ENCODE assay signal across 8 cellular contexts in the genomic region with DNA sequence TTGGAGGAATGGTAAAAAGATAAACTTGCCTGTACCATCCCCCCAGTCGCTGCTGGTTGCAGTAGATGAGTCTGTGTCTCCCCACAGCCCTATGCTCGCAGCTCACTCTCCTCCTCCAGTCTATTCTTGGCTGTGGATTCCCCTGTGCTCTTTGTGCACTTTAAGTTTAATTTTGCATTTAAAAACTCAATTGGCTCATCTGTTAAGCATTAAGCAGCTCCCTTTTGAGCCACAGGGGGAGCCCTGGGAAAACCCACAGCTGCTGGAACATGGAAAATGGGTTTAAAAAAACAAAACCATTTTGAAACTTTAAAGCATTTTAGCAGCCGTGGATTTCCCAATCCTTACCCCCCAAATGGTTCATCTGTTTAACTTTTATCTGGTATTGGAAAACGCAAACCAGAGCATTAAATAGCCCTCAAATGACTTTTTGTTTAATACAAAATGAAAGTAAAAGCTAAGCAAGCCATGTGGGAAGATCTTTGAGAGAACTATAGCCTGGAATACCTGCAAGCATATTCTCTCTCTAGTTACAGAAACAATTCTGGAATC.
DNase-seq lines count a peak whose midpoint lies in the region; ATAC-seq and TF ChIP-seq lines count a peak whose summit lies in the region.

No MANE protein-coding gene starts in this region.

- ATAC-seq in GM19463 (IDR thresholded peaks at IDR 0.05; ENCODE audit: unreplicated experiment), result peak; percentile 63
- no peak for ATAC-seq in GM21381 (IDR thresholded peaks at IDR 0.05; ENCODE audit: unreplicated experiment)

- 22 to 31% methylated on average over 4 of the region's 4 CpGs for WGBS in thyroid gland, 2 donors

- H3K27me3 ChIP-seq in brain microvascular endothelial cell (replicated peaks) (no peaks in the 10 kb centered on the region), thyroid gland (no peaks in the 10 kb centered on the region)

- in situ Hi-C loops in brain microvascular endothelial cell (cut with HindIII; ENCODE audit: low pct_ligation_motif_present, low sequenced_read_pairs), result no loop called here

- no peaks in the 10 kb centered on the region for H3K4me1 ChIP-seq in thyroid gland

- H3K9me3 ChIP-seq in thyroid gland, result no peaks in the 10 kb centered on the region

- H3K36me3 ChIP-seq in brain microvascular endothelial cell (replicated peaks) (no peaks in the 10 kb centered on the region), thyroid gland (no peaks in the 10 kb centered on the region)

- no peak for TF ChIP-seq POLR2A in thyroid gland (IDR thresholded peaks at IDR 0.05)

- TF ChIP-seq CTCF in C4-2B (conservative IDR thresholded peaks at IDR 0.05) (peak; percentile 89), brain microvascular endothelial cell (IDR thresholded peaks at IDR 0.05; ENCODE audit: low read depth, low read length, missing control alignments) (peak; percentile 90), thyroid gland (IDR thresholded peaks at IDR 0.05) (peak; percentile 15 to 71 (median 55))

- DNase-seq in LHCN-M2 (ENCODE audit: low read depth), result peak; percentile 96
- peak; percentile 96 for DNase-seq in brain microvascular endothelial cell
- peak; percentile 85 for DNase-seq in kidney glomerular epithelial cell (lab: John Stamatoyannopoulos, UW)
- DNase-seq in thyroid gland, result peak; percentile 48 to 62
- no peak for DNase-seq in stimulated activated CD4-positive, alpha-beta T cell treated with anti-CD3 and anti-CD28 coated beads, Interleukin-4, amount 100 ng/mL, for 1 hour

- intact Hi-C loops in thyroid gland (cut with DNase I), result no loop called here

- H3K27ac ChIP-seq in C4-2B (no peak overlapping the region), brain microvascular endothelial cell (peak overlapping the region; percentile 81), thyroid gland (peak overlapping the region in 2 of 3 donors; percentile 41 to 46)

- H3K4me3 ChIP-seq in brain microvascular endothelial cell (ENCODE audit: low read depth, low read length) (peak overlapping the region; percentile 24), thyroid gland (replicated peaks in 1 of 3) (peak overlapping the region in 1 of 3 donors; percentile 10)
